In genomic region chrX:140765043-140765784, GRCh38 we compare ENCODE assay signal across 10 cellular contexts. TPM values are rescaled to one million over a fixed set of nuclear protein-coding genes. Genes with fewer than 3 reads are reported as not detected.
A peak's percentile ranks its signal among the peaks of the same experiment; 100 is the strongest.
DNase-seq lines count a peak whose midpoint lies in the region; ATAC-seq lines count a peak whose summit lies in the region.
"Had no signal": no experiment of that assay in that cellular context is flagged by ENCODE, and none has a peak within 500 bp of the region (broad histone marks: within the 10 kb centered on the region; RNA-seq: fewer than 3 reads in every experiment).

No MANE protein-coding gene starts in this region.

- peak in 1 of 2 donors; percentile 23 for ATAC-seq in activated T-cell treated with anti-CD3 and anti-CD28 coated beads, Interleukin-2, amount 50 U/mL, for 72 hours (replicated peaks in 1 of 2)
- no peak for ATAC-seq in stimulated activated naive CD8-positive, alpha-beta T cell treated with anti-CD3 and anti-CD28 coated beads, Interleukin-15, Interleukin-2, amounts not matched to agents 100 U/mL and 50 U/mL, for 24 hours
- no peak for ATAC-seq in effector memory CD8-positive, alpha-beta T cell (replicated peaks)
- ATAC-seq: Panc1 had no signal

- H3K27me3 Mint-ChIP-seq in T-helper 1 cell treated with Interleukin-12 subunit alpha and Interleukin-12 subunit beta and Interleukin-4 antibody, amounts not matched to agents 30 μg/mL and 1 μg/mL, for 36 hours (ENCODE audit: low read depth): peaks cover 20% of the 10 kb centered on the region
- H3K27me3 Mint-ChIP-seq in activated T-cell treated with anti-CD3 and anti-CD28 coated beads, Interleukin-2, amount 50 U/mL, for 72 hours (ENCODE audit: low read depth): peaks cover 63% of the 10 kb centered on the region
- H3K27me3 Mint-ChIP-seq in effector memory CD8-positive, alpha-beta T cell: peaks cover 0 to 9% of the 10 kb centered on the region in 2 donors

- no peaks in the 10 kb centered on the region for H3K9me3 Mint-ChIP-seq in T-helper 1 cell treated with Interleukin-12 subunit alpha and Interleukin-12 subunit beta and Interleukin-4 antibody, amounts not matched to agents 30 μg/mL and 1 μg/mL, for 36 hours
- no peaks in the 10 kb centered on the region for H3K9me3 Mint-ChIP-seq in activated T-cell treated with anti-CD3 and anti-CD28 coated beads, Interleukin-2, amount 50 U/mL, for 72 hours
- no peaks in the 10 kb centered on the region for H3K9me3 Mint-ChIP-seq in effector memory CD8-positive, alpha-beta T cell

- peaks cover 18% of the 10 kb centered on the region for H3K27me3 ChIP-seq in iPS-15b (ENCODE audit: control insufficient read depth, insufficient read depth, low read length)

- peaks cover 6% of the 10 kb centered on the region for H3K4me1 ChIP-seq in iPS-15b (ENCODE audit: control insufficient read depth, insufficient read depth, low read length)
- H3K4me1 ChIP-seq: prostate gland had no signal

- H3K4me3 Mint-ChIP-seq in T-helper 1 cell treated with Interleukin-12 subunit alpha and Interleukin-12 subunit beta and Interleukin-4 antibody, amounts not matched to agents 30 μg/mL and 1 μg/mL, for 36 hours: peak overlapping the region; percentile 28
- H3K4me3 Mint-ChIP-seq in activated T-cell treated with anti-CD3 and anti-CD28 coated beads, Interleukin-2, amount 50 U/mL, for 72 hours: peak overlapping the region; percentile 62 to 72
- H3K4me3 Mint-ChIP-seq in effector memory CD8-positive, alpha-beta T cell: no peak overlapping the region

- no peaks in the 10 kb centered on the region for H3K4me1 Mint-ChIP-seq in T-helper 1 cell treated with Interleukin-12 subunit alpha and Interleukin-12 subunit beta and Interleukin-4 antibody, amounts not matched to agents 30 μg/mL and 1 μg/mL, for 36 hours (ENCODE audit: low read depth)
- peaks cover 6% of the 10 kb centered on the region for H3K4me1 Mint-ChIP-seq in activated T-cell treated with anti-CD3 and anti-CD28 coated beads, Interleukin-2, amount 50 U/mL, for 72 hours (ENCODE audit: low read depth)
- H3K4me1 Mint-ChIP-seq in effector memory CD8-positive, alpha-beta T cell (ENCODE audit: low read depth in 2 of 2): no peaks in the 10 kb centered on the region

- no peaks in the 10 kb centered on the region for H3K9me3 ChIP-seq in iPS-15b (ENCODE audit: control insufficient read depth, insufficient read depth, low read length)
- H3K9me3 ChIP-seq: prostate gland had no signal

- peak overlapping the region; percentile 91 for H3K9ac ChIP-seq in iPS-15b (ENCODE audit: low read depth, low read length)

- H3K4me3 ChIP-seq in iPS-15b (ENCODE audit: low read depth, low read length): peak overlapping the region; percentile 87

- no peaks in the 10 kb centered on the region for H3K36me3 ChIP-seq in iPS-15b (ENCODE audit: control insufficient read depth, insufficient read depth, low read length)
- H3K36me3 ChIP-seq: prostate gland had no signal

- no peaks in the 10 kb centered on the region for H3K36me3 Mint-ChIP-seq in T-helper 1 cell treated with Interleukin-12 subunit alpha and Interleukin-12 subunit beta and Interleukin-4 antibody, amounts not matched to agents 30 μg/mL and 1 μg/mL, for 36 hours (ENCODE audit: low read depth)
- H3K36me3 Mint-ChIP-seq in activated T-cell treated with anti-CD3 and anti-CD28 coated beads, Interleukin-2, amount 50 U/mL, for 72 hours (ENCODE audit: insufficient read depth in 2 of 2): no peaks in the 10 kb centered on the region
- H3K36me3 Mint-ChIP-seq in effector memory CD8-positive, alpha-beta T cell (ENCODE audit: insufficient read depth): no peaks in the 10 kb centered on the region

- H3K27ac Mint-ChIP-seq in T-helper 1 cell treated with Interleukin-12 subunit alpha and Interleukin-12 subunit beta and Interleukin-4 antibody, amounts not matched to agents 30 μg/mL and 1 μg/mL, for 36 hours: no peak overlapping the region
- no peak overlapping the region for H3K27ac Mint-ChIP-seq in activated T-cell treated with anti-CD3 and anti-CD28 coated beads, Interleukin-2, amount 50 U/mL, for 72 hours
- no peak overlapping the region for H3K27ac Mint-ChIP-seq in effector memory CD8-positive, alpha-beta T cell

- no peak for DNase-seq in T-helper 1 cell
- no peak for DNase-seq in activated T-cell treated with anti-CD3 and anti-CD28 coated beads, Interleukin-2, amount 50 U/mL, for 72 hours
- peak; percentile 2 for DNase-seq in stimulated activated naive CD8-positive, alpha-beta T cell treated with anti-CD3 and anti-CD28 coated beads, Interleukin-15, Interleukin-2, amounts not matched to agents 100 U/mL and 50 U/mL, for 24 hours
- DNase-seq in DMS79 treated with DMSO at 0.1 percent for 48 hours (lab: John Stamatoyannopoulos, UW): no peak
- no peak for DNase-seq in effector memory CD8-positive, alpha-beta T cell
- DNase-seq in SKM-1 (lab: John Stamatoyannopoulos, UW; ENCODE audit: unreplicated experiment): no peak

RNA-seq across cellular contexts. Expression of gene LINC00632, which starts 55.7 kb away (rescaled TPM):
- 1 to 10 TPM in 1 of 2 donors, under 1 TPM in 1; 0.58 to 1.4 TPM for total RNA-seq in activated T-cell treated with anti-CD3 and anti-CD28 coated beads, Interleukin-2, amount 50 U/mL, for 72 hours

Comparison
In these comparisons a context has a peak if more than half of its experiments do, and no peak if none do; other contexts are left out.
1. H3K4me3 Mint-ChIP-seq: peak in T-helper 1 cell treated with Interleukin-12 subunit alpha and Interleukin-12 subunit beta and Interleukin-4 antibody, amounts not matched to agents 30 μg/mL and 1 μg/mL, for 36 hours (single experiment) and activated T-cell treated with anti-CD3 and anti-CD28 coated beads, Interleukin-2, amount 50 U/mL, for 72 hours (2 of 2); none in effector memory CD8-positive, alpha-beta T cell (0 of 2).